In the genomic region with DNA sequence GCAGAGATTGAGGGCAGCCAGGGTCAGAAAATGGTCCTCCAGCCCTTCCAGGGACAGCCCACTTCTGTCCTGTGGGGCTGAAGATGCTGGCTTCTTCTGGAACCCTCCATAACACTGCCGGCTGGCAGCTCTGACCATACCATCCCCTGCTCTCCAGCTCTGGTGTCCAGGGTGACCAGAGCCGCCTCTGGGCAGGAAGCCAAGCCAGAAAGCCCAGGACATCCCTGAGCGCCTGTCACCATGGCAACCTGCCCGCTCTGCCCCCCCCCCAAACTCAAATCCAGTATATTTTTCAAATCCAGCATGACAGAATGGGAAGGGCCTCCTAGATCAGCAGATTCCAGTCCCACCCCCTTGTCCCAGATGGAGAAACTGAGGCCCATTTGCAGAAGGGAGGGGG, we compare ENCODE assay signal across 15 cellular contexts. TPM values are rescaled to one million over a fixed set of nuclear protein-coding genes. Genes with fewer than 3 reads are reported as not detected.
DNase-seq lines count a peak whose midpoint lies in the region; ATAC-seq and TF ChIP-seq lines count a peak whose summit lies in the region.
"Had no signal": no experiment of that assay in that cellular context is flagged by ENCODE, and none has a peak within 500 bp of the region (broad histone marks: within the 10 kb centered on the region; RNA-seq: fewer than 3 reads in every experiment).

No MANE protein-coding gene starts in this region.

- POLR2A ChIA-PET in SK-N-SH (lab: Yijun Ruan, JAX) = interaction anchor here (0.6 to 1.3 kb wide), 3 partner anchors 10 to 495 kb away, joined by 3 to 7 read pairs (median 3); no protein-coding TSS in a partner anchor

- CTCF ChIA-PET in SK-N-SH (lab: Yijun Ruan, JAX) = interaction anchor here (1.0 to 4.2 kb wide), 7 partner anchors 37 to 223 kb away, joined by 3 to 52 read pairs (median 25); no protein-coding TSS in a partner anchor

- no peaks in the 10 kb centered on the region for H3K79me2 ChIP-seq in SK-N-SH (ENCODE audit: insufficient read depth)

- H3K27me3 ChIP-seq in SK-N-SH (ENCODE audit: insufficient read depth) = peaks cover 14% of the 10 kb centered on the region
- H3K27me3 ChIP-seq in stomach = peaks cover 0 to 26% (median 17%) of the 10 kb centered on the region in 3 donors
- peaks cover 0 to 10% of the 10 kb centered on the region in 2 donors for H3K27me3 ChIP-seq in tibial nerve

- no peak overlapping the region for H2AFZ ChIP-seq in SK-N-SH (ENCODE audit: low read depth)
- H2AFZ ChIP-seq: PC-9 had no signal

- TF ChIP-seq EP300 in SK-N-SH (IDR thresholded peaks at IDR 0.05; ENCODE audit: borderline replicate concordance in 1 of 2, low read depth in 1 of 2, low read length in 1 of 2) (peak in 1 of 2 experiments; percentile 89; a peak in 2 of 4 replicates), stomach (IDR thresholded peaks at IDR 0.05) (no peak), tibial nerve (IDR thresholded peaks at IDR 0.05) (no peak)

- no peak overlapping the region for H3K9ac ChIP-seq in SK-N-SH

- intact Hi-C loops in left ventricle myocardium superior (cut with micrococcal nuclease) = no loop called here
- intact Hi-C loops in stomach (cut with DNase I; ENCODE audit: low total_unique reads) = no loop called here

- H3K4me1 ChIP-seq in SK-N-SH (ENCODE audit: control insufficient read depth in 1 of 2, insufficient read depth in 2 of 2, low read depth in 1 of 2, low read length in 1 of 2) (peaks cover 0 to 49% of the 10 kb centered on the region in 2 experiments; a peak in 1 of 4 replicates), stomach (peaks cover 18 to 51% (median 33%) of the 10 kb centered on the region in 4 donors), tibial nerve (peaks cover 0 to 41% (median 24%) of the 10 kb centered on the region in 4 donors)

- no peaks in the 10 kb centered on the region for H4K20me1 ChIP-seq in SK-N-SH (ENCODE audit: insufficient read depth)

- no peaks in the 10 kb centered on the region for H3K9me3 ChIP-seq in SK-N-SH
- H3K9me3 ChIP-seq in stomach = no peaks in the 10 kb centered on the region
- no peaks in the 10 kb centered on the region for H3K9me3 ChIP-seq in tibial nerve

- TF ChIP-seq RAD21 in SK-N-SH (IDR thresholded peaks at IDR 0.05; ENCODE audit: low read length) = peak; percentile 22; the same call in 1 of the 2 replicates

- no peaks in the 10 kb centered on the region for H3K36me3 ChIP-seq in SK-N-SH (replicated peaks in 1 of 2; ENCODE audit: control insufficient read depth in 1 of 2, insufficient read depth in 2 of 2, low read length in 1 of 2)
- no peaks in the 10 kb centered on the region for H3K36me3 ChIP-seq in stomach
- H3K36me3 ChIP-seq in tibial nerve = no peaks in the 10 kb centered on the region

- TF ChIP-seq CTCF in SK-N-SH (IDR thresholded peaks at IDR 0.05) = no peak
- no peak for TF ChIP-seq CTCF in stomach (IDR thresholded peaks at IDR 0.05)
- TF ChIP-seq CTCF in tibial nerve (IDR thresholded peaks at IDR 0.05) = no peak

- peak overlapping the region; percentile 78; the same call in 1 of the 2 replicates for H3K4me2 ChIP-seq in SK-N-SH
- H3K4me2 ChIP-seq: PC-9 had no signal

- no peak for TF ChIP-seq POLR2A in stomach (IDR thresholded peaks at IDR 0.05)
- no peak for TF ChIP-seq POLR2A in tibial nerve (IDR thresholded peaks at IDR 0.05)

- H3K4me3 ChIP-seq in SK-N-SH (ENCODE audit: low read depth in 2 of 2, low read length in 1 of 2) = peak overlapping the region in 1 of 2 experiments; percentile 50; a peak in 1 of 4 replicates
- H3K4me3 ChIP-seq in stomach = peak overlapping the region; percentile 35 to 48 (median 42)
- H3K4me3 ChIP-seq in tibial nerve = peak overlapping the region in 2 of 4 donors; percentile 22 to 34
- H3K4me3 ChIP-seq: lung, PC-9 had no signal

- ATAC-seq in left ventricle myocardium superior = no peak
- ATAC-seq in HG02763 (IDR thresholded peaks at IDR 0.05; ENCODE audit: unreplicated experiment) = no peak
- ATAC-seq: esophagus mucosa had no signal

- DNase-seq in DMS 273 (lab: John Stamatoyannopoulos, UW; ENCODE audit: unreplicated experiment) = peak; percentile 9
- DNase-seq in DMS 273 treated with DMSO at 0.1 percent for 48 hours (lab: John Stamatoyannopoulos, UW) = no peak
- DNase-seq in SK-N-SH = peak; percentile 96
- peak; percentile 61 for DNase-seq in left ventricle myocardium superior
- no peak for DNase-seq in stomach
- no peak for DNase-seq in tibial nerve (ENCODE audit: low spot score in 2 of 2)
- no peak for DNase-seq in 8988T
- DNase-seq: activated CD4-positive, alpha-beta T cell treated with anti-CD3 and anti-CD28 coated beads for 1 hour; PC-9; stimulated activated CD4-positive, alpha-beta T cell treated with anti-CD3 and anti-CD28 coated beads, Interleukin-12 subunit alpha, Interleukin-12 subunit beta, amount 100 ng/mL, for 4 hours had no signal

- no peaks in the 10 kb centered on the region for H3K9me2 ChIP-seq in SK-N-SH

- H3F3A ChIP-seq in SK-N-SH (replicated peaks; ENCODE audit: insufficient read depth) = no peaks in the 10 kb centered on the region

- WGBS in SK-N-SH (ENCODE audit: low lambda C conversion rate) = 17% methylated on average over 1 of the region's 4 CpGs
- 26 to 48% (median 34%) methylated on average over 3 to 4 of the region's 4 CpGs for WGBS in stomach, 5 donors
- WGBS in tibial nerve, 2 donors = 28 to 47% methylated on average over 3 to 4 of the region's 4 CpGs

- H3K27ac ChIP-seq in SK-N-SH (ENCODE audit: low read depth in 2 of 2, low read length in 1 of 2) = peak overlapping the region in 1 of 2 experiments; percentile 94; a peak in 2 of 4 replicates
- no peak overlapping the region for H3K27ac ChIP-seq in stomach
- no peak overlapping the region for H3K27ac ChIP-seq in tibial nerve
- H3K27ac ChIP-seq: 22Rv1, PC-9 had no signal

TF ChIP-seq in SK-N-SH, 30 proteins besides CTCF, POLR2A, EP300 and RAD21:
- TF ChIP-seq CHD2 (IDR thresholded peaks at IDR 0.05; ENCODE audit: low read length, partially characterized antibody) (peak; percentile 30), GATA2 (CRISPR knock-in tag; IDR thresholded peaks at IDR 0.05) (no peak), MXI1 (IDR thresholded peaks at IDR 0.05; ENCODE audit: low read depth, low read length) (peak; percentile 36; the same call in 1 of the 2 replicates), FOXM1 (IDR thresholded peaks at IDR 0.05; ENCODE audit: low read depth) (no peak), RCOR1 (IDR thresholded peaks at IDR 0.05; ENCODE audit: low read length) (peak; percentile 17; the same call in 1 of the 2 replicates)

RNA-seq across cellular contexts. Expression of gene TMIE, which starts 0.4 kb away (rescaled TPM):
- polyA plus RNA-seq in SK-N-SH (2012; rRNA removed) (0.03 and 0.10 TPM in 2 replicates), stomach (1 to 10 TPM in 1 of 3 donors, under 1 TPM in 1, not detected in 1; 0.46 to 1.0 TPM)
- polyA plus RNA-seq in SK-N-SH (2012; cell fraction: cytosol; rRNA removed) = 0.05 TPM in 2 replicates
- polyA plus RNA-seq in SK-N-SH (2012; cell fraction: nucleus; rRNA removed) = 0.04 and 0.06 TPM in 2 replicates
- total RNA-seq in left ventricle myocardium superior (0.74 TPM), stomach (under 1 TPM in 1 of 5 donors, not detected in 4; 0.55 TPM), tibial nerve (under 1 TPM in 1 of 4 donors, not detected in 3; 0.21 TPM)
- total RNA-seq: LHCN-M2 had no signal

RNA-seq across cellular contexts. Expression of gene ALS2CL, which starts 7.3 kb away (rescaled TPM):
- 0.18 and 0.58 TPM in 2 replicates for polyA plus RNA-seq in SK-N-SH (2012; rRNA removed)
- polyA plus RNA-seq in SK-N-SH (2012; cell fraction: cytosol; rRNA removed) = 0.03 and 0.10 TPM in 2 replicates
- 1.2 and 1.5 TPM in 2 replicates for polyA plus RNA-seq in SK-N-SH (2012; cell fraction: nucleus; rRNA removed)
- total RNA-seq in left ventricle myocardium superior = 33.1 TPM
- total RNA-seq in stomach = 100 to 1,000 TPM in 1 of 5 donors, 10 to 100 TPM in 4; 10.8 to 107 (median 50.0) TPM
- 100 to 1,000 TPM in 1 of 3 donors, 1 to 10 TPM in 2; 5.3 to 103 (median 9.3) TPM for polyA plus RNA-seq in stomach
- total RNA-seq in tibial nerve = 10 to 100 TPM; 13.0 to 20.1 (median 16.4) TPM

RNA-seq across cellular contexts. Expression of gene PRSS50, which starts 16.9 kb away (rescaled TPM):
- polyA plus RNA-seq in SK-N-SH (2012; rRNA removed) (not detected in 2 replicates), stomach (under 1 TPM in 1 of 3 donors, not detected in 2; 0.10 TPM)
- 0.01 TPM in 1 of 2 replicates, not detected in the other for polyA plus RNA-seq in SK-N-SH (2012; cell fraction: cytosol; rRNA removed)
- polyA plus RNA-seq in SK-N-SH (2012; cell fraction: nucleus; rRNA removed) = 0.18 and 0.32 TPM in 2 replicates
- total RNA-seq in left ventricle myocardium superior (0.10 TPM), stomach (under 1 TPM in 1 of 5 donors, not detected in 4; under 0.01 TPM), tibial nerve (under 1 TPM in 2 of 4 donors, not detected in 2; 0.22 to 0.42 TPM)
- total RNA-seq: esophagus mucosa, LHCN-M2 had no signal

Comparison
In these comparisons a context has a peak if more than half of its experiments do, and no peak if none do; other contexts are left out.
1. DNase-seq: peak in DMS 273 (single experiment), SK-N-SH (single experiment) and left ventricle myocardium superior (single experiment); none in DMS 273 treated with DMSO at 0.1 percent for 48 hours (single experiment), stomach (single experiment), tibial nerve (0 of 2) and 8988T (single experiment).